ENCODE assay signal across 23 cellular contexts in genomic region chr20:44173116-44173515, GRCh38. TPM values are rescaled to one million over a fixed set of nuclear protein-coding genes. Genes with fewer than 3 reads are reported as not detected.
DNase-seq lines count a peak whose midpoint lies in the region; ATAC-seq, FAIRE-seq and TF ChIP-seq lines count a peak whose summit lies in the region.
"Had no signal": no experiment of that assay in that cellular context is flagged by ENCODE, and none has a peak within 500 bp of the region (broad histone marks: within the 10 kb centered on the region; RNA-seq: fewer than 3 reads in every experiment).

No MANE protein-coding gene starts in this region.

- 66% methylated on average over 5 of the region's 5 CpGs for WGBS in smooth muscle cell (ENCODE audit: low lambda C conversion rate)
- 47 to 58% (median 58%) methylated on average over 5 of the region's 5 CpGs for WGBS in ovary, 3 donors

- TF ChIP-seq POLR2A in ovary (IDR thresholded peaks at IDR 0.05) = no peak

- H3K9ac ChIP-seq in keratinocyte (ENCODE audit: control insufficient read depth, extremely low read depth, insufficient read depth, low read length) (no peak overlapping the region), smooth muscle cell (ENCODE audit: low read depth) (no peak overlapping the region)

- intact Hi-C loops in left ventricle myocardium inferior (cut with micrococcal nuclease) (no loop called here), Right ventricle myocardium inferior (cut with DNase I) (no loop called here), ovary (cut with DNase I) (no loop called here)

- H3K4me3 ChIP-seq in left ventricle myocardium inferior = no peak overlapping the region
- H3K4me3 ChIP-seq in keratinocyte (ENCODE audit: control insufficient read depth in 2 of 3, extremely low read depth in 1 of 3, insufficient read depth in 2 of 3, low read depth in 1 of 3, low read length in 3 of 3) = no peak overlapping the region
- no peak overlapping the region for H3K4me3 ChIP-seq in smooth muscle cell
- no peak overlapping the region for H3K4me3 ChIP-seq in ovary
- H3K4me3 ChIP-seq: GM12878 had no signal

- dilution Hi-C loops in keratinocyte (cut with MboI; ENCODE audit: extremely low pct_ligation_motif_present, low sequenced_read_pairs) = no loop called here

- H3K4me1 ChIP-seq in left ventricle myocardium inferior (peaks cover 99% of the 10 kb centered on the region), keratinocyte (ENCODE audit: control insufficient read depth, extremely low read depth, insufficient read depth, low read length) (peaks cover 36% of the 10 kb centered on the region), smooth muscle cell (ENCODE audit: low read depth) (no peaks in the 10 kb centered on the region), ovary (ENCODE audit: insufficient read depth) (no peaks in the 10 kb centered on the region)

- H3K79me2 ChIP-seq in keratinocyte (ENCODE audit: control insufficient read depth, insufficient read depth, low read length) (no peaks in the 10 kb centered on the region), smooth muscle cell (ENCODE audit: low read depth) (no peaks in the 10 kb centered on the region)

- no peak overlapping the region for H2AFZ ChIP-seq in keratinocyte (ENCODE audit: control insufficient read depth, low read length)
- H2AFZ ChIP-seq in smooth muscle cell (ENCODE audit: low read depth) = no peak overlapping the region

- no peaks in the 10 kb centered on the region for H3K9me3 ChIP-seq in left ventricle myocardium inferior (replicated peaks)
- H3K9me3 ChIP-seq in keratinocyte (ENCODE audit: control insufficient read depth, low read depth, low read length) = no peaks in the 10 kb centered on the region
- no peaks in the 10 kb centered on the region for H3K9me3 ChIP-seq in smooth muscle cell (replicated peaks; ENCODE audit: low read depth)
- no peaks in the 10 kb centered on the region for H3K9me3 ChIP-seq in ovary

- ATAC-seq in Right ventricle myocardium inferior = no peak
- no peak for ATAC-seq in HG02885 (IDR thresholded peaks at IDR 0.05; ENCODE audit: poor library complexity, unreplicated experiment)
- ATAC-seq: CD8-positive, alpha-beta T cell; GM12878; HepG2 had no signal

- H3F3A ChIP-seq in smooth muscle cell (ENCODE audit: low read depth) = no peaks in the 10 kb centered on the region

- no peaks in the 10 kb centered on the region for H3K9me1 ChIP-seq in keratinocyte (ENCODE audit: control insufficient read depth, extremely low read depth, insufficient read depth, low read length)

- DNase-seq in left ventricle myocardium inferior (no peak), Right ventricle myocardium inferior (ENCODE audit: missing footprints) (no peak), keratinocyte (ENCODE audit: low read depth, low spot score) (no peak), smooth muscle cell (lab: John Stamatoyannopoulos, UW; ENCODE audit: unreplicated experiment) (no peak), ovary (no peak), amniotic stem cell (lab: John Stamatoyannopoulos, UW) (no peak)
- no peak for DNase-seq in stimulated activated CD4-positive, alpha-beta T cell treated with anti-CD3 and anti-CD28 coated beads, Interleukin-12 subunit alpha, Interleukin-12 subunit beta, amount 100 ng/mL, for 4 hours
- DNase-seq: CD8-positive, alpha-beta T cell; DND-41; GDM1; GOT3; KG1; NCI-H1048; NCI-H146; NCI-H2081; NCI-H510A; NCI-H82; Right ventricle myocardium superior had no signal

- no peak for TF ChIP-seq EP300 in ovary (IDR thresholded peaks at IDR 0.05)

- no peaks in the 10 kb centered on the region for H3K27me3 ChIP-seq in left ventricle myocardium inferior (ENCODE audit: low read depth)
- H3K27me3 ChIP-seq in keratinocyte (ENCODE audit: control insufficient read depth, extremely low read depth, insufficient read depth, low read length) = no peaks in the 10 kb centered on the region
- H3K27me3 ChIP-seq in smooth muscle cell (ENCODE audit: low read depth) = no peaks in the 10 kb centered on the region
- no peaks in the 10 kb centered on the region for H3K27me3 ChIP-seq in ovary

- no peak for FAIRE-seq in keratinocyte (lab: Jason Lieb, UNC)
- FAIRE-seq: D721Med, GM12878, GM18507, HepG2 had no signal

- H3K4me2 ChIP-seq in keratinocyte (ENCODE audit: control insufficient read depth, extremely low read depth, insufficient read depth, low read depth, low read length) (peak overlapping the region; percentile 17), smooth muscle cell (no peak overlapping the region)

- H3K27ac ChIP-seq in left ventricle myocardium inferior (replicated peaks) = peak overlapping the region; percentile 94
- no peak overlapping the region for H3K27ac ChIP-seq in keratinocyte (ENCODE audit: control insufficient read depth, insufficient read depth, low read length)
- peak overlapping the region; percentile 69 for H3K27ac ChIP-seq in smooth muscle cell (ENCODE audit: low read depth)
- no peak overlapping the region for H3K27ac ChIP-seq in ovary

- H4K20me1 ChIP-seq in keratinocyte (ENCODE audit: control insufficient read depth, extremely low read depth, insufficient read depth, low read length) (no peaks in the 10 kb centered on the region), smooth muscle cell (ENCODE audit: low read depth) (no peaks in the 10 kb centered on the region)

- H3K36me3 ChIP-seq in left ventricle myocardium inferior (peaks cover 5% of the 10 kb centered on the region), keratinocyte (ENCODE audit: control insufficient read depth in 2 of 2, extremely low read depth in 1 of 2, insufficient read depth in 2 of 2, low read length in 2 of 2) (no peaks in the 10 kb centered on the region), smooth muscle cell (ENCODE audit: low read depth) (no peaks in the 10 kb centered on the region), ovary (no peaks in the 10 kb centered on the region)

- TF ChIP-seq CTCF in left ventricle myocardium inferior (IDR thresholded peaks at IDR 0.05; ENCODE audit: borderline replicate concordance) = no peak
- no peak for TF ChIP-seq CTCF in keratinocyte (optimal IDR thresholded peaks at IDR 0.05 in 1 of 3, IDR thresholded peaks at IDR 0.05 in 1 of 3, conservative IDR thresholded peaks at IDR 0.05 in 1 of 3; ENCODE audit: extremely low read depth in 1 of 3, insufficient read depth in 2 of 3, low read length in 3 of 3)
- TF ChIP-seq CTCF in smooth muscle cell (IDR thresholded peaks at IDR 0.05; ENCODE audit: borderline replicate concordance, insufficient read depth, poor library complexity, severe bottlenecking) = no peak
- no peak for TF ChIP-seq CTCF in ovary (IDR thresholded peaks at IDR 0.05)

RNA-seq across cellular contexts. Expression of gene JPH2, which starts 13.9 kb away (rescaled TPM):
- total RNA-seq in left ventricle myocardium inferior (151 TPM), Right ventricle myocardium inferior (197 TPM), smooth muscle cell (3.9 and 4.4 TPM in 2 replicates), ovary (10 to 100 TPM in 1 of 7 donors, 1 to 10 TPM in 5, under 1 TPM in 1; 0.48 to 27.4 (median 3.0) TPM)
- polyA plus RNA-seq in keratinocyte (2.5 to 2.9 TPM (median 2.8 TPM) in 3 replicates), smooth muscle cell (6.0 and 7.4 TPM in 2 replicates), ovary (1 to 10 TPM; 2.9 to 7.5 TPM)
- polyA plus RNA-seq in keratinocyte (2011; ENCODE audit: low read depth) = 0.45 TPM
- polyA plus RNA-seq in keratinocyte (2011; cell fraction: cytosol; rRNA removed) = 1.4 and 2.4 TPM in 2 replicates
- polyA plus RNA-seq in keratinocyte (2011; cell fraction: nucleus; rRNA removed) = 3.6 and 6.7 TPM in 2 replicates
- polyA plus RNA-seq in keratinocyte (2012; ENCODE audit: low replicate concordance) = 2.0 and 4.1 TPM in 2 replicates
- 4.6 to 7.2 TPM (median 6.0 TPM) in 3 replicates for polyA minus RNA-seq in keratinocyte
- polyA minus RNA-seq in keratinocyte (2011; cell fraction: cytosol; rRNA and poly(A)+ RNA removed) = 5.4 TPM
- polyA minus RNA-seq in keratinocyte (2011; cell fraction: nucleus; rRNA and poly(A)+ RNA removed) = 3.9 and 7.4 TPM in 2 replicates
- total RNA-seq: CD8-positive, alpha-beta T cell; GM12878; HepG2 had no signal

RNA-seq across cellular contexts. Expression of gene OSER1, which starts 37.5 kb away (rescaled TPM):
- total RNA-seq in left ventricle myocardium inferior = 34.0 TPM
- 32.1 TPM for total RNA-seq in Right ventricle myocardium inferior
- polyA plus RNA-seq in keratinocyte = 33.5 to 41.5 TPM (median 34.9 TPM) in 3 replicates
- polyA plus RNA-seq in keratinocyte (2011; ENCODE audit: low read depth) = 33.0 TPM
- 20.7 and 35.6 TPM in 2 replicates for polyA plus RNA-seq in keratinocyte (2011; cell fraction: cytosol; rRNA removed)
- polyA plus RNA-seq in keratinocyte (2011; cell fraction: nucleus; rRNA removed) = 60.0 and 60.2 TPM in 2 replicates
- polyA plus RNA-seq in keratinocyte (2012; ENCODE audit: low replicate concordance) = 21.4 and 76.0 TPM in 2 replicates
- 17.3 to 21.4 TPM (median 17.9 TPM) in 3 replicates for polyA minus RNA-seq in keratinocyte
- polyA minus RNA-seq in keratinocyte (2011; cell fraction: cytosol; rRNA and poly(A)+ RNA removed) = 12.9 TPM
- polyA minus RNA-seq in keratinocyte (2011; cell fraction: nucleus; rRNA and poly(A)+ RNA removed) = 8.9 and 12.3 TPM in 2 replicates
- 32.8 and 42.3 TPM in 2 replicates for total RNA-seq in smooth muscle cell
- polyA plus RNA-seq in smooth muscle cell = 33.1 and 37.6 TPM in 2 replicates
- 10 to 100 TPM; 27.7 to 40.1 (median 37.2) TPM for total RNA-seq in ovary
- polyA plus RNA-seq in ovary = 10 to 100 TPM; 39.6 to 55.3 TPM

Comparison
In these comparisons a context has a peak if more than half of its experiments do, and no peak if none do; other contexts are left out.
1. H3K27ac ChIP-seq: peak in left ventricle myocardium inferior (single experiment) and smooth muscle cell (single experiment); none in keratinocyte (single experiment) and ovary (0 of 2).